In the genomic region with DNA sequence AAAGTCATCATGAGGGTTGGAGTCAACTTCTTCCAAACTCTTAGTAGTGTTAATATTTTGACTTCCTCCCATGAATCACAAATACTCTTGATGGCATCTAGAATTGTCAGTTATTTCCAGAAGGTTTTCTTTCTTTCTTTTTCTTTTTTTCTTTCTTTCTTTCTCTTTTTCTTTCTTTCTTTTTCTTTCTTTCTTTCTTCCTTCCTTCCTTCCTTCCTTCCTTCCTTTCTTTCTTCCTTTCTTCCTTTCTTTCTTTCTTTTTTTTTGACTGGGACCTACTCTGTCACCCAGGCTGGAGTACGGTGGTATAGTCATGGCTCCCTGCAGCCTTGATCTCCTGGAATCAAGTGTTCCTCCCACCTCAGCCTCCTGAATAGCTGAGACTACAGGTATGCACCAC, we compare ENCODE assay signal across 1 cellular context. TPM values are rescaled to one million over a fixed set of nuclear protein-coding genes. Genes with fewer than 3 reads are reported as not detected.
"Had no signal": no experiment of that assay in that cellular context is flagged by ENCODE, and none has a peak within 500 bp of the region (broad histone marks: within the 10 kb centered on the region; RNA-seq: fewer than 3 reads in every experiment).

No MANE protein-coding gene starts in this region.

RNA-seq across cellular contexts. Expression of a gene that starts 17.8 kb away (rescaled TPM):
- total RNA-seq: activated naive CD8-positive, alpha-beta T cell treated with anti-CD3 and anti-CD28 coated beads, Interleukin-2, amount 10 ng/mL, durations not matched to agents 7 days and 5 days had no signal
